ENCODE assay signal across 1 cellular context in the genomic region with DNA sequence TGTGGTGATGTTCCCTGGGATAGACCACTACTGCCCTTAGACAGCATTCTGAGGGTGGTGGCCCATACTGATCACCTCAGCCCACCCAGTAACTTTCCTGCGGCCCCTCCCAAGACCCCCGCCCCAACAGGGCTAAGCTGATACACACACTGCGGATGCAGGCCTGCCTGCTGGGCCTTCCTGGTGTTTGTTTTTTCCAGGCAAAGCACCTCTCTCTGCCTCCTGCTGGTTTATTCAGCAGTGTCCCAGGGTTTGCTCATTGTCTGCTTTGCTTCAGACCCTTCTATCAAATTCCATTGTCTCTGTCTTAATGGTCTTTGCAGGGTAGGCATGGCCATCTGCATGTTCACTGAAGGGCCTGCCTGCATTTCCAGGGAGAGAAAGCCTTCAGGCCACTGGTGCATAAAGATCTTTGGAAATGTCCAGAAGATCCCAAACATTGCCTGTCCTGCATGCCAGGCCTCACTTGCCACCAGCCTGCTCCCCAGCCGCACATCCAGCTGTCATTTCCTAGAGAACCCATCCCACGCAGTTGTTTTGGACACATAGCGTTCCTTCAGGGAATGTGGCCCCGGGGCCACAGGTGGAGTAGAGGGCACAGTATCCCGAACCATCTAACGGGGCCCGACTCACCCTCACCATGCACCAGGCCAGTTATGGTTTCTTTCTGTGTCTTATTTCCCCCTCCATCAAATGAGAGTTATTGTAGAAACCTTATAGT.
A peak's percentile ranks its signal among the peaks of the same experiment; 100 is the strongest.
TF ChIP-seq lines count a peak whose summit lies in the region.

No MANE protein-coding gene starts in this region.

TF ChIP-seq in K562, 482 proteins besides CTCF, POLR2A, EP300 and RAD21:
- TF ChIP-seq, protein P1, sequence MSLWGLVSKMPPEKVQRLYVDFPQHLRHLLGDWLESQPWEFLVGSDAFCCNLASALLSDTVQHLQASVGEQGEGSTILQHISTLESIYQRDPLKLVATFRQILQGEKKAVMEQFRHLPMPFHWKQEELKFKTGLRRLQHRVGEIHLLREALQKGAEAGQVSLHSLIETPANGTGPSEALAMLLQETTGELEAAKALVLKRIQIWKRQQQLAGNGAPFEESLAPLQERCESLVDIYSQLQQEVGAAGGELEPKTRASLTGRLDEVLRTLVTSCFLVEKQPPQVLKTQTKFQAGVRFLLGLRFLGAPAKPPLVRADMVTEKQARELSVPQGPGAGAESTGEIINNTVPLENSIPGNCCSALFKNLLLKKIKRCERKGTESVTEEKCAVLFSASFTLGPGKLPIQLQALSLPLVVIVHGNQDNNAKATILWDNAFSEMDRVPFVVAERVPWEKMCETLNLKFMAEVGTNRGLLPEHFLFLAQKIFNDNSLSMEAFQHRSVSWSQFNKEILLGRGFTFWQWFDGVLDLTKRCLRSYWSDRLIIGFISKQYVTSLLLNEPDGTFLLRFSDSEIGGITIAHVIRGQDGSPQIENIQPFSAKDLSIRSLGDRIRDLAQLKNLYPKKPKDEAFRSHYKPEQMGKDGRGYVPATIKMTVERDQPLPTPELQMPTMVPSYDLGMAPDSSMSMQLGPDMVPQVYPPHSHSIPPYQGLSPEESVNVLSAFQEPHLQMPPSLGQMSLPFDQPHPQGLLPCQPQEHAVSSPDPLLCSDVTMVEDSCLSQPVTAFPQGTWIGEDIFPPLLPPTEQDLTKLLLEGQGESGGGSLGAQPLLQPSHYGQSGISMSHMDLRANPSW (CRISPR knock-in tag; IDR thresholded peaks at IDR 0.05): peak; percentile 58; the same call in 1 of the 2 replicates
- no peak for TF ChIP-seq C11orf30 (IDR thresholded peaks at IDR 0.05; ENCODE audit: low read depth)
- TF ChIP-seq, protein P2, sequence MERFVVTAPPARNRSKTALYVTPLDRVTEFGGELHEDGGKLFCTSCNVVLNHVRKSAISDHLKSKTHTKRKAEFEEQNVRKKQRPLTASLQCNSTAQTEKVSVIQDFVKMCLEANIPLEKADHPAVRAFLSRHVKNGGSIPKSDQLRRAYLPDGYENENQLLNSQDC (CRISPR knock-in tag; IDR thresholded peaks at IDR 0.05): no peak
- TF ChIP-seq NCOA1 (IDR thresholded peaks at IDR 0.05; ENCODE audit: low read depth): no peak
- TF ChIP-seq, protein P3, sequence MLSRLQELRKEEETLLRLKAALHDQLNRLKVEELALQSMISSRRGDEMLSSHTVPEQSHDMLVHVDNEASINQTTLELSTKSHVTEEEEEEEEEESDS (CRISPR knock-in tag; IDR thresholded peaks at IDR 0.05): no peak
- no peak for TF ChIP-seq DDX20 (tag; IDR thresholded peaks at IDR 0.05; ENCODE audit: low read depth)
- TF ChIP-seq, protein P4, sequence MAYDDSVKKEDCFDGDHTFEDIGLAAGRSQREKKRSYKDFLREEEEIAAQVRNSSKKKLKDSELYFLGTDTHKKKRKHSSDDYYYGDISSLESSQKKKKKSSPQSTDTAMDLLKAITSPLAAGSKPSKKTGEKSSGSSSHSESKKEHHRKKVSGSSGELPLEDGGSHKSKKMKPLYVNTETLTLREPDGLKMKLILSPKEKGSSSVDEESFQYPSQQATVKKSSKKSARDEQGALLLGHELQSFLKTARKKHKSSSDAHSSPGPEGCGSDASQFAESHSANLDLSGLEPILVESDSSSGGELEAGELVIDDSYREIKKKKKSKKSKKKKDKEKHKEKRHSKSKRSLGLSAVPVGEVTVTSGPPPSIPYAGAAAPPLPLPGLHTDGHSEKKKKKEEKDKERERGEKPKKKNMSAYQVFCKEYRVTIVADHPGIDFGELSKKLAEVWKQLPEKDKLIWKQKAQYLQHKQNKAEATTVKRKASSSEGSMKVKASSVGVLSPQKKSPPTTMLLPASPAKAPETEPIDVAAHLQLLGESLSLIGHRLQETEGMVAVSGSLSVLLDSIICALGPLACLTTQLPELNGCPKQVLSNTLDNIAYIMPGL (CRISPR knock-in tag; IDR thresholded peaks at IDR 0.05): 0 out of 2 replicates have a peak, but pooled peaks have one; percentile 42
- no peak for TF ChIP-seq ZNF324 (CRISPR knock-in tag; IDR thresholded peaks at IDR 0.05)
- no peak for TF ChIP-seq ZNF444 (CRISPR knock-in tag; IDR thresholded peaks at IDR 0.05)
